Comparison of ENCODE assay signal across 20 cellular contexts in the genomic region with DNA sequence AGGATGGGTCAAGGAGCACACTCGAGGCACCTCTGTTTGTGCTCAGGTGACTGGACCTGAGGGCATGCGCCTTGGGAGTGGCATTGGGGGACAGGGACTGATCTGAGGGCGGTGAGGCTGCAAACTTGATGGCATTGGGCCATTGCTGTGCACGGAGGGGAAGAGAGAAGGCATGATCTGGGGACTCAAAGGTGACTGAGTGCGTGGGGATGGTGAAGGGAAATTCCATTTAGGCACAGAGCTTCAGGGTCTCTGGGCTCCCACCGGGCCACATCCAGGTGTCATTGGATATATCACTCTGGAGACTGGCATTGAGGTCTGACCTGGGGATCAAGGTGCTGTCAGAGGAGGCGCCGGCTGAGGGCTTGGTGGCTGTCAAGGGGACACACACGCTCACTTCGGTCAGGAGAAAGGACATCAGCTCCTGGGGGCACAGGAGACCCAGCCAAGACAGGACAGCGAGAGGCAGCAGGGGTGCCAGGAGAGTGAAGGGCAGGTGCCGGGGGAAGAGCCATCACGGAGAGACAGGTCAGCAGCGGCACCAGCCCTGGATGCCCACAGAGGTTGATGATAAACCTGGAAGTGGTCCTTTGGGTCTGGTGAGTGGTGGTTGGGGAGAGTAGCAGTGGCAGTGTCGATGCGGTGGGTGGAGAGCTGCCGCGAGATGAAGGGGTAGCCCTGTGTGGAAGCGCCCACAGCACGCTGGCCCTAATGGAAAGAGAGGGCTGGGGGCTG. TPM values are rescaled to one million over a fixed set of nuclear protein-coding genes. Genes with fewer than 3 reads are reported as not detected.
A peak's percentile ranks its signal among the peaks of the same experiment; 100 is the strongest.
DNase-seq lines count a peak whose midpoint lies in the region; ATAC-seq, FAIRE-seq and TF ChIP-seq lines count a peak whose summit lies in the region.
"Had no signal": no experiment of that assay in that cellular context is flagged by ENCODE, and none has a peak within 500 bp of the region (broad histone marks: within the 10 kb centered on the region; RNA-seq: fewer than 3 reads in every experiment).

No MANE protein-coding gene starts in this region.

- H2BK120ac ChIP-seq in IMR-90 (ENCODE audit: low read depth, low read length): no peak overlapping the region

- H4K5ac ChIP-seq in IMR-90 (ENCODE audit: low read depth, low read length): no peak overlapping the region

- no peaks in the 10 kb centered on the region for H3K27me3 Mint-ChIP-seq in activated T-cell treated with anti-CD3 and anti-CD28 coated beads, Interleukin-2, amount 50 U/mL, for 24 hours
- no peaks in the 10 kb centered on the region for H3K27me3 Mint-ChIP-seq in CD4-positive, alpha-beta T cell
- H3K27me3 Mint-ChIP-seq: CD8-positive, alpha-beta memory T cell had no signal

- CTCF ChIA-PET in IMR-90 (lab: Yijun Ruan, JAX): interaction anchor here (0.6 kb wide), 1 partner anchor 916 kb away, joined by 3 read pairs; no protein-coding TSS in a partner anchor
- CTCF ChIA-PET in CD4-positive, alpha-beta T cell (lab: Charles Lee): no interaction called here

- H2AK9ac ChIP-seq in IMR-90 (replicated peaks; ENCODE audit: low read depth, low read length, poor library complexity): no peak overlapping the region

- no peak for TF ChIP-seq RAD21 in IMR-90 (IDR thresholded peaks at IDR 0.05; ENCODE audit: low read length)

- H3K4me3 ChIP-seq in IMR-90 (ENCODE audit: insufficient read depth, low read depth, low read length) (no peak overlapping the region), kidney (ENCODE audit: low read length in 2 of 2) (no peak overlapping the region)
- H3K4me3 ChIP-seq: GM12878 had no signal

- H3K79me1 ChIP-seq in IMR-90 (ENCODE audit: low read depth in 1 of 2, low read length in 2 of 2): peaks cover 3 to 6% of the 10 kb centered on the region in 2 experiments; a peak in 1 of 4 replicates

- dilution Hi-C loops in IMR-90 (cut with HindIII; ENCODE audit: low sequenced_read_pairs, unreplicated experiment): no loop called here

- POLR2A ChIA-PET in IMR-90 (lab: Charles Lee; ENCODE audit: unreplicated experiment): no interaction called here
- POLR2A ChIA-PET in CD4-positive, alpha-beta T cell (lab: Charles Lee): no interaction called here

- no peak overlapping the region for H2BK15ac ChIP-seq in IMR-90 (ENCODE audit: low read depth, low read length)

- H3K23ac ChIP-seq in IMR-90 (ENCODE audit: low read depth, low read length): no peak overlapping the region

- FAIRE-seq in kidney (lab: Jason Lieb, UNC): no peak
- FAIRE-seq: D721Med, GM12878, GM18507 had no signal

- H3K4me3 Mint-ChIP-seq in activated T-cell treated with anti-CD3 and anti-CD28 coated beads, Interleukin-2, amount 50 U/mL, for 24 hours: no peak overlapping the region
- no peak overlapping the region for H3K4me3 Mint-ChIP-seq in CD4-positive, alpha-beta T cell
- H3K4me3 Mint-ChIP-seq: CD8-positive, alpha-beta memory T cell had no signal

- H3K4me1 Mint-ChIP-seq in activated T-cell treated with anti-CD3 and anti-CD28 coated beads, Interleukin-2, amount 50 U/mL, for 24 hours (ENCODE audit: low read depth): peaks cover 25% of the 10 kb centered on the region
- H3K4me1 Mint-ChIP-seq in CD4-positive, alpha-beta T cell (ENCODE audit: low read depth): peaks cover 25% of the 10 kb centered on the region

- no peaks in the 10 kb centered on the region for H3K9me3 ChIP-seq in IMR-90 (ENCODE audit: control insufficient read depth, insufficient read depth, low read length)
- no peaks in the 10 kb centered on the region for H3K9me3 ChIP-seq in kidney (ENCODE audit: control insufficient read depth in 1 of 2, low read length in 2 of 2)
- H3K9me3 ChIP-seq in CD4-positive, alpha-beta T cell (ENCODE audit: control insufficient read depth, low read length): no peaks in the 10 kb centered on the region
- H3K9me3 ChIP-seq: BE2C had no signal

- H3K4ac ChIP-seq in IMR-90 (ENCODE audit: low read depth, low read length): no peak overlapping the region

- H2AFZ ChIP-seq in IMR-90 (replicated peaks; ENCODE audit: low read length, poor library complexity): peak overlapping the region; percentile 21

- intact Hi-C loops in IMR-90 (cut with micrococcal nuclease) (loop anchor here (5.0 kb wide), 1 partner anchor 854 kb away; no protein-coding TSS in a partner anchor), kidney (cut with DNase I) (no loop called here), sciatic nerve (cut with DNase I) (no loop called here)
- intact Hi-C loops in CD4-positive, alpha-beta T cell (cut with DNase I, micrococcal nuclease): no loop called here

- WGBS in IMR-90 (ENCODE audit: extremely low coverage in 2 of 2, insufficient read length in 1 of 2), 2 experiments: 91% methylated on average over 10 of the region's 20 CpGs; no CpG with 5 or more reads in 1 of the 2 experiments

- no peak overlapping the region for H2BK5ac ChIP-seq in IMR-90 (ENCODE audit: low read depth, low read length, poor library complexity, severe bottlenecking)

- no peaks in the 10 kb centered on the region for H4K20me1 ChIP-seq in IMR-90 (ENCODE audit: insufficient read depth, low read length)

- H4K91ac ChIP-seq in IMR-90 (ENCODE audit: insufficient read depth, low read depth, low read length): no peak overlapping the region

- BruUV-seq in IMR-90 (replicated peaks; lab: Mats Ljungman, UMichigan): no TSS peak

- no peak overlapping the region for H3K27ac Mint-ChIP-seq in activated T-cell treated with anti-CD3 and anti-CD28 coated beads, Interleukin-2, amount 50 U/mL, for 24 hours
- H3K27ac Mint-ChIP-seq in CD4-positive, alpha-beta T cell: no peak overlapping the region
- H3K27ac Mint-ChIP-seq: CD8-positive, alpha-beta memory T cell had no signal

- H2AK5ac ChIP-seq in IMR-90 (ENCODE audit: low read depth, low read length): no peak overlapping the region

- H3K4me2 ChIP-seq in IMR-90 (ENCODE audit: low read depth, low read length): no peak overlapping the region

- TF ChIP-seq POLR2A in IMR-90 (IDR thresholded peaks at IDR 0.05; ENCODE audit: low read depth, low read length): no peak

- H2BK20ac ChIP-seq in IMR-90 (ENCODE audit: low read depth, low read length): no peak overlapping the region

- H3K27me3 ChIP-seq in IMR-90 (ENCODE audit: control insufficient read depth, insufficient read depth, low read length): no peaks in the 10 kb centered on the region
- H3K27me3 ChIP-seq in CD4-positive, alpha-beta T cell (ENCODE audit: control insufficient read depth, insufficient read depth, low read length): no peaks in the 10 kb centered on the region

- H3K18ac ChIP-seq in IMR-90 (ENCODE audit: low read depth, low read length): no peak overlapping the region

- H3K9me1 ChIP-seq in IMR-90 (ENCODE audit: insufficient read depth, low read length): peaks cover 4% of the 10 kb centered on the region; the same call in 1 of the 2 replicates

- no peaks in the 10 kb centered on the region for H3K9me3 Mint-ChIP-seq in activated T-cell treated with anti-CD3 and anti-CD28 coated beads, Interleukin-2, amount 50 U/mL, for 24 hours
- no peaks in the 10 kb centered on the region for H3K9me3 Mint-ChIP-seq in CD4-positive, alpha-beta T cell
- H3K9me3 Mint-ChIP-seq: CD8-positive, alpha-beta memory T cell had no signal

- H3K4me1 ChIP-seq in IMR-90 (ENCODE audit: control insufficient read depth, insufficient read depth, low read length) (0 out of 2 replicates have a peak, but pooled peaks cover 2% of the 10 kb centered on the region), kidney (ENCODE audit: control insufficient read depth in 1 of 2, insufficient read depth in 1 of 2, low read depth in 1 of 2, low read length in 2 of 2) (peaks cover 0 to 17% of the 10 kb centered on the region in 2 donors)
- H3K4me1 ChIP-seq: BE2C had no signal

- H4K8ac ChIP-seq in IMR-90 (ENCODE audit: low read depth in 2 of 2, low read length in 2 of 2): no peak overlapping the region

- DNase-seq in activated T-cell treated with anti-CD3 and anti-CD28 coated beads, Interleukin-2, amount 50 U/mL, for 24 hours: peak; percentile 20
- DNase-seq in activated T-cell treated with anti-CD3 and anti-CD28 coated beads, Interleukin-2, amount 50 U/mL, for 1 hour: no peak
- DNase-seq in IMR-90: no peak
- peak; percentile 50 for DNase-seq in kidney
- peak; percentile 51 for DNase-seq in sciatic nerve (ENCODE audit: low spot score)
- no peak for DNase-seq in SKM-1 (lab: John Stamatoyannopoulos, UW; ENCODE audit: unreplicated experiment)
- no peak for DNase-seq in NCI-H2029 treated with DMSO at 0.1 percent for 48 hours (lab: John Stamatoyannopoulos, UW)
- no peak for DNase-seq in CD4-positive, alpha-beta T cell
- DNase-seq: BE2C; CD8-positive, alpha-beta memory T cell; DMS79; GOT3; MM.1S; NCI-H1092 treated with DMSO at 0.1 percent for 48 hours; NCI-H345; RPMI8226 had no signal

- H3K36me3 ChIP-seq in IMR-90 (ENCODE audit: control insufficient read depth, insufficient read depth, low read length) (peaks cover 5% of the 10 kb centered on the region), kidney (ENCODE audit: control insufficient read depth in 1 of 2, insufficient read depth in 2 of 2, low read length in 2 of 2) (peaks cover 3 to 9% of the 10 kb centered on the region in 2 donors)
- H3K36me3 ChIP-seq: BE2C had no signal

- H3K9ac ChIP-seq in IMR-90 (ENCODE audit: low read depth, low read length) (no peak overlapping the region), kidney (ENCODE audit: low read length in 2 of 2) (no peak overlapping the region)

- H3K14ac ChIP-seq in IMR-90 (replicated peaks; ENCODE audit: low read depth, low read length): no peak overlapping the region

- no peak for ATAC-seq in IMR-90 (ENCODE audit: low read depth)
- ATAC-seq in sciatic nerve: no peak
- no peak for ATAC-seq in CD4-positive, alpha-beta T cell (ENCODE audit: poor library complexity)
- ATAC-seq: GM12878 had no signal

- H3K36me3 Mint-ChIP-seq in activated T-cell treated with anti-CD3 and anti-CD28 coated beads, Interleukin-2, amount 50 U/mL, for 24 hours (ENCODE audit: low read depth): peaks cover 70% of the 10 kb centered on the region
- peaks cover 68% of the 10 kb centered on the region for H3K36me3 Mint-ChIP-seq in CD4-positive, alpha-beta T cell (ENCODE audit: low read depth)

- TF ChIP-seq CTCF in IMR-90 (conservative IDR thresholded peaks at IDR 0.05; ENCODE audit: low read depth, low read length) (no peak), kidney (IDR thresholded peaks at IDR 0.05; ENCODE audit: borderline replicate concordance, extremely low read depth, insufficient read depth) (no peak)
- no peak for TF ChIP-seq CTCF in CD4-positive, alpha-beta T cell (IDR thresholded peaks at IDR 0.05)

- in situ Hi-C loops in IMR-90 (cut with MboI; ENCODE audit: low sequenced_read_pairs): no loop called here

- H3K27ac ChIP-seq in IMR-90 (ENCODE audit: insufficient read depth, low read length): no peak overlapping the region
- no peak overlapping the region for H3K27ac ChIP-seq in kidney (ENCODE audit: low read depth in 2 of 2, low read length in 2 of 2)
- H3K27ac ChIP-seq in CD4-positive, alpha-beta T cell (ENCODE audit: low read depth, low read length): no peak overlapping the region
- H3K27ac ChIP-seq: 22Rv1 had no signal

- no peak overlapping the region for H3K56ac ChIP-seq in IMR-90 (ENCODE audit: extremely low read depth, insufficient read depth, low read length)

RNA-seq across cellular contexts. Expression of a gene that starts 5.5 kb away (rescaled TPM):
- 7.5 and 10.0 TPM in 2 replicates for total RNA-seq in IMR-90 (2012; rRNA removed)
- 6.9 and 7.1 TPM in 2 replicates for polyA plus RNA-seq in IMR-90 (2012; rRNA removed)
- 5.8 and 9.5 TPM in 2 replicates for polyA plus RNA-seq in IMR-90 (2012; cell fraction: cytosol; rRNA removed)
- 5.3 and 5.7 TPM in 2 replicates for polyA plus RNA-seq in IMR-90 (2012; cell fraction: nucleus; rRNA removed; ENCODE audit: low replicate concordance)
- 18.7 TPM for total RNA-seq in kidney
- polyA plus RNA-seq in kidney (ENCODE audit: insufficient read depth, low read depth, low replicate concordance): 18.8 TPM
- total RNA-seq in sciatic nerve: 13.9 TPM
- total RNA-seq in CD4-positive, alpha-beta T cell: 10 to 100 TPM; 14.8 to 15.7 TPM

RNA-seq across cellular contexts. Expression of a gene that starts 18.3 kb away (rescaled TPM):
- total RNA-seq in IMR-90 (2012; rRNA removed) (81.7 and 136 TPM in 2 replicates), kidney (255 TPM), sciatic nerve (119 TPM)
- polyA plus RNA-seq in IMR-90 (2012; rRNA removed) (143 and 170 TPM in 2 replicates), kidney (ENCODE audit: insufficient read depth, low read depth, low replicate concordance) (998 TPM)
- 591 and 666 TPM in 2 replicates for polyA plus RNA-seq in IMR-90 (2012; cell fraction: cytosol; rRNA removed)
- 135 and 207 TPM in 2 replicates for polyA plus RNA-seq in IMR-90 (2012; cell fraction: nucleus; rRNA removed; ENCODE audit: low replicate concordance)
- 10 to 100 TPM; 73.7 to 84.4 TPM for total RNA-seq in CD4-positive, alpha-beta T cell

RNA-seq across cellular contexts. Expression of a gene that starts 37.6 kb away (rescaled TPM):
- total RNA-seq in IMR-90 (2012; rRNA removed) (7.5 and 7.8 TPM in 2 replicates), kidney (18.0 TPM), sciatic nerve (37.6 TPM)
- polyA plus RNA-seq in IMR-90 (2012; rRNA removed) (7.4 and 10.3 TPM in 2 replicates), kidney (ENCODE audit: insufficient read depth, low read depth, low replicate concordance) (6.5 TPM)
- 7.5 and 18.0 TPM in 2 replicates for polyA plus RNA-seq in IMR-90 (2012; cell fraction: cytosol; rRNA removed)
- 14.9 and 25.0 TPM in 2 replicates for polyA plus RNA-seq in IMR-90 (2012; cell fraction: nucleus; rRNA removed; ENCODE audit: low replicate concordance)
- total RNA-seq in CD4-positive, alpha-beta T cell: not detected
- total RNA-seq: CD8-positive, alpha-beta memory T cell; GM12878 had no signal
- polyA plus RNA-seq: CD8-positive, alpha-beta memory T cell had no signal

Comparison
In these comparisons a context has a peak if more than half of its experiments do, and no peak if none do; other contexts are left out.
1. DNase-seq: peak in activated T-cell treated with anti-CD3 and anti-CD28 coated beads, Interleukin-2, amount 50 U/mL, for 24 hours (single experiment), kidney (single experiment) and sciatic nerve (single experiment); none in activated T-cell treated with anti-CD3 and anti-CD28 coated beads, Interleukin-2, amount 50 U/mL, for 1 hour (single experiment), IMR-90 (single experiment), SKM-1 (single experiment), NCI-H2029 treated with DMSO at 0.1 percent for 48 hours (single experiment) and CD4-positive, alpha-beta T cell (0 of 10).